ENCODE assay signal across 1 cellular context in the genomic region with DNA sequence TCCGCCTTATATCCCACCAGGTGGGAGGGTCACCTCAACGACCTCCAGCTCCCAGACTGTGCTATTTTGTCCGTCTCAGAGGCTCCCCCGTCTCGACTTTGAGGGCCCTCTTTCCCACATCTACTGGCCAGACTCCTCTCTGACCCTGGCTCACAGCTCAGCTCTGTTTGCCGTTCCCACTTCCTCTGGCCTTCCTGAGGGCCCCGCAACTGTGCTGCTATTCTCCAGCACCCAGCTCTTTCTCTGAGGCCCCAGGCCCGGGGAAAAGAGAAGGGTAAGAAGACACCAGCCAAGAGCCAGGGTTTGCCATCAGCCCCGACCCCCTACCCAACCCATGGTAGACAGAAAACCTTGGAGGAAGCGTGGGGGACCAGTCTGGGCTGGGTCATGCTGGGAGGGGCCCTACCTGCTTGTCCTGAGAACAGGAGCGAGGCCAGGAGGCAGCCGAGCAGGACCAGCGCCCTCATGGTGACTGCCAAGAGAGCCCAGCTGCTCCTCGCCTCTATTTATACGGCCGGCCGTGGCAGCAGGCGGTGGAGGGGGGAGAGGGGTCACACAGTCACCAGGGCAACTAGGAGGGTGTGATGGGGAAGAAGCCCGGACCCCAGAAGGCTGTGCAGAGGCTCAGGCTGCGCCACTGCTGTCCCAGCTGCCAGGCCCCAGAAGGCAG.
TF ChIP-seq lines count a peak whose summit lies in the region.

TSS of gene SRL (minus strand) at position 480 of the 670 bp plus-strand sequence. CDS start at position 467, 13 bp downstream.

TF ChIP-seq in H1, 55 proteins besides CTCF, POLR2A, EP300 and RAD21:
- no peak for TF ChIP-seq GTF2F1 (IDR thresholded peaks at IDR 0.05; ENCODE audit: borderline replicate concordance, low read depth, low read length)
- no peak for TF ChIP-seq CREB1 (IDR thresholded peaks at IDR 0.05)
- no peak for TF ChIP-seq POU5F1 (IDR thresholded peaks at IDR 0.05; ENCODE audit: low read depth, low read length)
- TF ChIP-seq TEAD4 (IDR thresholded peaks at IDR 0.05; ENCODE audit: low read depth, low read length), result no peak
- TF ChIP-seq ASH2L (IDR thresholded peaks at IDR 0.05; ENCODE audit: low read length), result no peak
- no peak for TF ChIP-seq POLR2AphosphoS5 (IDR thresholded peaks at IDR 0.05; ENCODE audit: low read depth, low read length)
- no peak for TF ChIP-seq CHD2 (IDR thresholded peaks at IDR 0.05; ENCODE audit: low read length)
- no peak for TF ChIP-seq GABPA (IDR thresholded peaks at IDR 0.05; ENCODE audit: borderline replicate concordance, insufficient read depth, low read length)
- TF ChIP-seq HDAC2 (IDR thresholded peaks at IDR 0.05; ENCODE audit: borderline replicate concordance in 1 of 2, low read depth in 2 of 2, low read length in 2 of 2), result no peak
- no peak for TF ChIP-seq SIN3A (conservative IDR thresholded peaks at IDR 0.05 in 1 of 2, IDR thresholded peaks at IDR 0.05 in 1 of 2; ENCODE audit: low read depth in 1 of 2, low read length in 2 of 2)
- no peak for TF ChIP-seq KDM4A (IDR thresholded peaks at IDR 0.05; ENCODE audit: low read depth, low read length, severe bottlenecking)
- no peak for TF ChIP-seq YY1 (IDR thresholded peaks at IDR 0.05; ENCODE audit: low read depth, low read length)
- TF ChIP-seq, protein P1, sequence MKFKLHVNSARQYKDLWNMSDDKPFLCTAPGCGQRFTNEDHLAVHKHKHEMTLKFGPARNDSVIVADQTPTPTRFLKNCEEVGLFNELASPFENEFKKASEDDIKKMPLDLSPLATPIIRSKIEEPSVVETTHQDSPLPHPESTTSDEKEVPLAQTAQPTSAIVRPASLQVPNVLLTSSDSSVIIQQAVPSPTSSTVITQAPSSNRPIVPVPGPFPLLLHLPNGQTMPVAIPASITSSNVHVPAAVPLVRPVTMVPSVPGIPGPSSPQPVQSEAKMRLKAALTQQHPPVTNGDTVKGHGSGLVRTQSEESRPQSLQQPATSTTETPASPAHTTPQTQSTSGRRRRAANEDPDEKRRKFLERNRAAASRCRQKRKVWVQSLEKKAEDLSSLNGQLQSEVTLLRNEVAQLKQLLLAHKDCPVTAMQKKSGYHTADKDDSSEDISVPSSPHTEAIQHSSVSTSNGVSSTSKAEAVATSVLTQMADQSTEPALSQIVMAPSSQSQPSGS (IDR thresholded peaks at IDR 0.05; ENCODE audit: low read length), result no peak
- TF ChIP-seq CBX8 (IDR thresholded peaks at IDR 0.05; ENCODE audit: borderline replicate concordance, low read depth, low read length), result no peak
- no peak for TF ChIP-seq JUN (IDR thresholded peaks at IDR 0.05; ENCODE audit: low read depth, low read length)
- TF ChIP-seq RXRA (IDR thresholded peaks at IDR 0.05; ENCODE audit: insufficient read depth, low read depth, low read length), result no peak
- TF ChIP-seq TAF1 (IDR thresholded peaks at IDR 0.05; ENCODE audit: low read depth, low read length), result no peak
- TF ChIP-seq NANOG (IDR thresholded peaks at IDR 0.05; ENCODE audit: insufficient read depth, low read depth, low read length, poor library complexity, severe bottlenecking), result no peak
